ENCODE assay signal across 16 cellular contexts in genomic region chr22:20537325-20537756, GRCh38.
"Had no signal": no experiment of that assay in that cellular context is flagged by ENCODE, and none has a peak within 500 bp of the region (broad histone marks: within the 10 kb centered on the region; RNA-seq: fewer than 3 reads in every experiment).

No MANE protein-coding gene starts in this region.

- H3K27me3 ChIP-seq: brain microvascular endothelial cell, hepatocyte, tibial nerve, vagina had no signal

- H3K27ac ChIP-seq: brain microvascular endothelial cell, hepatocyte, vagina had no signal

- ATAC-seq: activated CD8-positive, alpha-beta memory T cell treated with anti-CD3 and anti-CD28 coated beads, Interleukin-2, amount 10 ng/mL, durations not matched to agents 7 days and 5 days; activated naive CD4-positive, alpha-beta T cell treated with anti-CD3 and anti-CD28 coated beads, Interleukin-2, amount 50 U/mL, for 72 hours; activated T-cell treated with anti-CD3 and anti-CD28 coated beads, Interleukin-2, amount 50 U/mL, for 4 hours; left lobe of liver had no signal

- H3K4me3 ChIP-seq: hepatocyte, tibial nerve, vagina had no signal

- H3K9me3 ChIP-seq: tibial nerve, vagina had no signal

- H3K9me3 Mint-ChIP-seq: activated naive CD4-positive, alpha-beta T cell treated with anti-CD3 and anti-CD28 coated beads, Interleukin-2, amount 50 U/mL, for 72 hours; activated T-cell treated with anti-CD3 and anti-CD28 coated beads, Interleukin-2, amount 50 U/mL, for 4 hours; neural crest cell had no signal

- H3K27me3 Mint-ChIP-seq: activated CD8-positive, alpha-beta memory T cell treated with anti-CD3 and anti-CD28 coated beads, Interleukin-2, amount 10 ng/mL, durations not matched to agents 7 days and 5 days had no signal

- DNase-seq: activated CD4-positive, alpha-beta T cell treated with anti-CD3 and anti-CD28 coated beads, Interleukin-2, amount 50 U/mL, for 4 hours; activated CD4-positive, CD25-positive, alpha-beta regulatory T cell; activated CD8-positive, alpha-beta memory T cell treated with anti-CD3 and anti-CD28 coated beads, Interleukin-2, amount 10 ng/mL, durations not matched to agents 7 days and 5 days; activated gamma-delta T cell; activated T-cell treated with anti-CD3 and anti-CD28 coated beads, Interleukin-2, amount 50 U/mL, for 4 hours; brain microvascular endothelial cell; erythroblast; mesendoderm; stimulated activated CD4-positive, alpha-beta T cell treated with anti-CD3 and anti-CD28 coated beads, Interleukin-4, amount 100 ng/mL, for 1 hour; stimulated activated naive CD4-positive, alpha-beta T cell treated with Interleukin-2 at 50 U/mL for 16 hours had no signal

- H3K4me3 Mint-ChIP-seq: activated CD8-positive, alpha-beta memory T cell treated with anti-CD3 and anti-CD28 coated beads, Interleukin-2, amount 10 ng/mL, durations not matched to agents 7 days and 5 days; activated T-cell treated with anti-CD3 and anti-CD28 coated beads, Interleukin-2, amount 50 U/mL, for 4 hours; neural crest cell had no signal
